15 cellular contexts compared by ENCODE assay signal in genomic region chr2:163401481-163401880, GRCh38.
DNase-seq lines count a peak whose midpoint lies in the region; ATAC-seq, FAIRE-seq and TF ChIP-seq lines count a peak whose summit lies in the region.
"Had no signal": no experiment of that assay in that cellular context is flagged by ENCODE, and none has a peak within 500 bp of the region (broad histone marks: within the 10 kb centered on the region; RNA-seq: fewer than 3 reads in every experiment).

No MANE protein-coding gene starts in this region.

- dilution Hi-C loops in endothelial cell of umbilical vein (cut with MboI; ENCODE audit: extremely low pct_ligation_motif_present, low sequenced_read_pairs), result no loop called here

- DNase-seq in ELR (ENCODE audit: low read depth), result peak; percentile 48
- DNase-seq in PC-3, result peak; percentile 55
- peak; percentile 35 for DNase-seq in endothelial cell of umbilical vein (ENCODE audit: low read depth, low spot score)
- peak; percentile 32 for DNase-seq in omental fat pad (ENCODE audit: low spot score)
- DNase-seq in stimulated activated CD4-positive, alpha-beta T cell treated with anti-CD3 and anti-CD28 coated beads, Interleukin-4, amount 100 ng/mL, for 1 hour, result no peak
- no peak for DNase-seq in ecto neural progenitor cell (ENCODE audit: low spot score)
- DNase-seq: activated CD4-positive, alpha-beta T cell treated with anti-CD3 and anti-CD28 coated beads, Interleukin-2, amount 50 U/mL, for 4 hours; CD4-positive, alpha-beta memory T cell; SIG-M5 had no signal

- intact Hi-C loops in PC-3 (cut with micrococcal nuclease), result no loop called here
- intact Hi-C loops in endothelial cell of umbilical vein (cut with micrococcal nuclease), result no loop called here

- H3K4me2 ChIP-seq in PC-3 (ENCODE audit: low read length), result no peak overlapping the region
- H3K4me2 ChIP-seq in endothelial cell of umbilical vein (ENCODE audit: insufficient read depth, low read length), result no peak overlapping the region
- H3K4me2 ChIP-seq: neural progenitor cell had no signal

- H3K4me1 ChIP-seq in PC-3 (ENCODE audit: insufficient read depth, low read length) (no peaks in the 10 kb centered on the region), endothelial cell of umbilical vein (ENCODE audit: control insufficient read depth, extremely low read depth, insufficient read depth, low read length) (no peaks in the 10 kb centered on the region)

- ATAC-seq in PC-3, result no peak
- ATAC-seq in omental fat pad (ENCODE audit: low FRiP score), result no peak
- no peak for ATAC-seq in HG03280 (IDR thresholded peaks at IDR 0.05; ENCODE audit: unreplicated experiment)
- no peak for ATAC-seq in HG02678 (IDR thresholded peaks at IDR 0.05; ENCODE audit: unreplicated experiment)
- ATAC-seq: activated T-helper 17 cell treated with anti-CD3 and anti-CD28 coated beads, Interleukin-2, amount 50 U/mL, for 72 hours had no signal

- H3K9me3 ChIP-seq in PC-3 (ENCODE audit: low read length) (no peaks in the 10 kb centered on the region), endothelial cell of umbilical vein (replicated peaks; ENCODE audit: control insufficient read depth, insufficient read depth, low read length) (no peaks in the 10 kb centered on the region)

- H3K9ac ChIP-seq in PC-3 (ENCODE audit: low read length) (no peak overlapping the region), endothelial cell of umbilical vein (replicated peaks; ENCODE audit: extremely low read depth, insufficient read depth, low read length) (no peak overlapping the region)
- H3K9ac ChIP-seq: neural progenitor cell had no signal

- no peaks in the 10 kb centered on the region for H3K9me2 ChIP-seq in PC-3 (replicated peaks; ENCODE audit: low read length)

- H3K27me3 ChIP-seq in PC-3 (ENCODE audit: low read length) (peaks cover 18% of the 10 kb centered on the region), endothelial cell of umbilical vein (ENCODE audit: control insufficient read depth in 2 of 2, insufficient read depth in 2 of 2, low read length in 2 of 2) (no peaks in the 10 kb centered on the region)
- H3K27me3 ChIP-seq: neural progenitor cell had no signal

- no peaks in the 10 kb centered on the region for H3F3A ChIP-seq in PC-3 (ENCODE audit: low read length, unreplicated experiment)

- H3K79me2 ChIP-seq in PC-3 (ENCODE audit: low read length) (no peaks in the 10 kb centered on the region), endothelial cell of umbilical vein (ENCODE audit: control insufficient read depth, insufficient read depth, low read length) (no peaks in the 10 kb centered on the region)

- no peaks in the 10 kb centered on the region for H3K36me3 ChIP-seq in PC-3 (ENCODE audit: low read depth, low read length)
- H3K36me3 ChIP-seq in endothelial cell of umbilical vein (ENCODE audit: control insufficient read depth in 2 of 2, extremely low read depth in 1 of 2, insufficient read depth in 2 of 2, low read length in 2 of 2), result no peaks in the 10 kb centered on the region
- H3K36me3 ChIP-seq: neural progenitor cell had no signal

- no peak overlapping the region for H3K27ac ChIP-seq in PC-3 (ENCODE audit: low read length)
- no peak overlapping the region for H3K27ac ChIP-seq in endothelial cell of umbilical vein (ENCODE audit: insufficient read depth, low read depth, low read length)
- H3K27ac ChIP-seq: neural progenitor cell had no signal

- CTCF ChIA-PET in PC-3 (lab: Charles Lee) (no interaction called here), endothelial cell of umbilical vein (lab: Charles Lee) (no interaction called here)

- no peaks in the 10 kb centered on the region for H3K9me1 ChIP-seq in endothelial cell of umbilical vein (replicated peaks; ENCODE audit: control insufficient read depth, extremely low read depth, insufficient read depth, low read length)

- BruUV-seq in PC-3 (replicated peaks; lab: Mats Ljungman, UMichigan) (no TSS peak), endothelial cell of umbilical vein (replicated peaks; lab: Mats Ljungman, UMichigan) (no TSS peak)

- H3K4me3 ChIP-seq in PC-3 (ENCODE audit: low read length) (no peak overlapping the region), endothelial cell of umbilical vein (replicated peaks in 1 of 3; ENCODE audit: insufficient read depth in 1 of 3, low read depth in 1 of 3, low read length in 3 of 3) (no peak overlapping the region)
- H3K4me3 ChIP-seq: lung, neural progenitor cell had no signal

- FAIRE-seq in endothelial cell of umbilical vein (lab: Jason Lieb, UNC), result peak; percentile 26
- FAIRE-seq: H1 had no signal

- H2AFZ ChIP-seq in PC-3 (ENCODE audit: low read length) (no peak overlapping the region), endothelial cell of umbilical vein (ENCODE audit: low read depth, low read length) (no peak overlapping the region)
- H2AFZ ChIP-seq: neural progenitor cell had no signal

- H4K20me1 ChIP-seq in PC-3 (ENCODE audit: low read length) (no peaks in the 10 kb centered on the region), endothelial cell of umbilical vein (replicated peaks; ENCODE audit: control insufficient read depth, extremely low read depth, insufficient read depth, low read length) (no peaks in the 10 kb centered on the region)

- TF ChIP-seq POLR2A in endothelial cell of umbilical vein (IDR thresholded peaks at IDR 0.05; ENCODE audit: low read depth, low read length), result no peak

- POLR2A ChIA-PET in PC-3 (lab: Charles Lee; ENCODE audit: unreplicated experiment), result no interaction called here
- POLR2A ChIA-PET in endothelial cell of umbilical vein (lab: Charles Lee), result no interaction called here

- TF ChIP-seq CTCF in PC-3 (conservative IDR thresholded peaks at IDR 0.05; ENCODE audit: low read depth, low read length) (no peak), endothelial cell of umbilical vein (IDR thresholded peaks at IDR 0.05; ENCODE audit: extremely low read depth in 1 of 2, insufficient read depth in 1 of 2, low read depth in 1 of 2, low read length in 2 of 2) (no peak), omental fat pad (IDR thresholded peaks at IDR 0.05) (no peak)

TF ChIP-seq in endothelial cell of umbilical vein, 7 proteins besides CTCF, POLR2A, EP300 and RAD21:
- no peak for TF ChIP-seq GATA2 (IDR thresholded peaks at IDR 0.05; ENCODE audit: insufficient read depth, insufficient read length, low read depth, low read length)
- TF ChIP-seq POLR2AphosphoS5 (IDR thresholded peaks at IDR 0.05; ENCODE audit: insufficient read depth, low read depth, low read length), result no peak
- TF ChIP-seq FOS (IDR thresholded peaks at IDR 0.05; ENCODE audit: borderline replicate concordance, insufficient read depth, low read length), result peak; percentile 29

Comparison
In these comparisons a context has a peak if more than half of its experiments do, and no peak if none do; other contexts are left out.
1. DNase-seq: peak in ELR (single experiment), PC-3 (single experiment), endothelial cell of umbilical vein (single experiment) and omental fat pad (single experiment); none in stimulated activated CD4-positive, alpha-beta T cell treated with anti-CD3 and anti-CD28 coated beads, Interleukin-4, amount 100 ng/mL, for 1 hour (single experiment) and ecto neural progenitor cell (single experiment).